ENCODE assay signal across 30 cellular contexts in the genomic region with DNA sequence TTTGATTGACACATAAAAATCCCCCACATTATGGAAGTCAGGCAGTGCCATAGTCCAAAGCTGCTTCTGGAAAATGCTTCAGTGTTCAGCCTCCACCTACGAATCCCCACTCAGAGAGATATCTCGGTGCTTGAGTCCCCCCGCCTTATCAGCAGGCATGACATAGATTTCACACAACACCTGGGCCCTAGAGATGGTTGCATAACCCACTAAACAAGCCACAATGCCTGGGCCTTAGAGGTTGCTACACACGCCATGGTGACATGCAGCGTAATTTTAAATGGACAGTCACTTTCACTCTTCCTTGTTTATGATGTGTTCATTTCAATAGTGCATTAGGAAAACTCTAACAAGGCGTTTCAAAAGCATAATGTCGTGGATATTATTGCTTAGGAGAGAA. TPM values are rescaled to one million over a fixed set of nuclear protein-coding genes. Genes with fewer than 3 reads are reported as not detected.
A peak's percentile ranks its signal among the peaks of the same experiment; 100 is the strongest.
DNase-seq lines count a peak whose midpoint lies in the region; ATAC-seq and TF ChIP-seq lines count a peak whose summit lies in the region.
"Had no signal": no experiment of that assay in that cellular context is flagged by ENCODE, and none has a peak within 500 bp of the region (broad histone marks: within the 10 kb centered on the region; RNA-seq: fewer than 3 reads in every experiment).

No MANE protein-coding gene starts in this region.

- H3K36me3 Mint-ChIP-seq in naive thymus-derived CD4-positive, alpha-beta T cell = no peaks in the 10 kb centered on the region
- H3K36me3 Mint-ChIP-seq: activated CD4-positive, alpha-beta memory T cell treated with anti-CD3 and anti-CD28 coated beads for 36 hours; activated naive CD4-positive, alpha-beta T cell treated with anti-CD3 and anti-CD28 coated beads, Interleukin-2, amount 10 ng/mL, durations not matched to agents 7 days and 5 days; CD14-positive monocyte; memory B cell had no signal

- H3K36me3 ChIP-seq in esophagus muscularis mucosa (no peaks in the 10 kb centered on the region), right lobe of liver (no peaks in the 10 kb centered on the region)
- no peaks in the 10 kb centered on the region for H3K36me3 ChIP-seq in naive thymus-derived CD4-positive, alpha-beta T cell (ENCODE audit: control insufficient read depth in 2 of 3, insufficient read depth in 3 of 3, low read length in 3 of 3)
- H3K36me3 ChIP-seq: brain microvascular endothelial cell had no signal

- POLR2A ChIA-PET in naive thymus-derived CD4-positive, alpha-beta T cell (lab: Charles Lee) = no interaction called here

- CTCF ChIA-PET in naive thymus-derived CD4-positive, alpha-beta T cell (lab: Charles Lee) = no interaction called here

- no peak for TF ChIP-seq POLR2A in NB4 (IDR thresholded peaks at IDR 0.05; ENCODE audit: extremely low read depth, insufficient read length)
- TF ChIP-seq POLR2A in esophagus muscularis mucosa (IDR thresholded peaks at IDR 0.05; ENCODE audit: low read depth) = no peak
- no peak for TF ChIP-seq POLR2A in right lobe of liver (IDR thresholded peaks at IDR 0.05)

- H3K4me3 Mint-ChIP-seq in naive thymus-derived CD4-positive, alpha-beta T cell = no peak overlapping the region
- H3K4me3 Mint-ChIP-seq: activated CD4-positive, alpha-beta memory T cell treated with anti-CD3 and anti-CD28 coated beads for 36 hours; activated naive CD4-positive, alpha-beta T cell treated with anti-CD3 and anti-CD28 coated beads, Interleukin-2, amount 10 ng/mL, durations not matched to agents 7 days and 5 days; activated T-helper 1 cell treated with anti-CD3 and anti-CD28 coated beads, Interleukin-12 subunit alpha, Interleukin-12 subunit beta, Interleukin-2, Interleukin-4 antibody, amounts not matched to agents 30 ng/mL and 10 ng/mL and 1 ng/mL, durations not matched to agents 14 hours and 24 hours and 36 hours; CD14-positive monocyte; memory B cell had no signal

- no peak overlapping the region for H3K27ac Mint-ChIP-seq in naive thymus-derived CD4-positive, alpha-beta T cell
- H3K27ac Mint-ChIP-seq: activated CD4-positive, alpha-beta memory T cell treated with anti-CD3 and anti-CD28 coated beads for 36 hours; activated naive CD4-positive, alpha-beta T cell treated with anti-CD3 and anti-CD28 coated beads, Interleukin-2, amount 10 ng/mL, durations not matched to agents 7 days and 5 days; activated T-helper 1 cell treated with anti-CD3 and anti-CD28 coated beads, Interleukin-12 subunit alpha, Interleukin-12 subunit beta, Interleukin-2, Interleukin-4 antibody, amounts not matched to agents 30 ng/mL and 10 ng/mL and 1 ng/mL, durations not matched to agents 14 hours and 24 hours and 36 hours; CD14-positive monocyte; memory B cell had no signal

- peak; percentile 51 for DNase-seq in GM12865 (ENCODE audit: low read depth)
- peak; percentile 41 for DNase-seq in NB4 (ENCODE audit: low read depth)
- no peak for DNase-seq in esophagus muscularis mucosa (ENCODE audit: extremely low spot score)
- DNase-seq in right lobe of liver = no peak
- no peak for DNase-seq in kidney glomerular epithelial cell (lab: John Stamatoyannopoulos, UW)
- no peak for DNase-seq in naive thymus-derived CD4-positive, alpha-beta T cell
- DNase-seq: activated CD4-positive, alpha-beta memory T cell treated with anti-CD3 and anti-CD28 coated beads for 36 hours; activated CD4-positive, CD25-positive, alpha-beta regulatory T cell treated with anti-CD3 and anti-CD28 coated beads, Interleukin-2, amount 50 U/mL, for 72 hours; activated CD8-positive, alpha-beta memory T cell treated with anti-CD3 and anti-CD28 coated beads, Interleukin-2, amount 50 U/mL, for 4 hours; activated naive CD4-positive, alpha-beta T cell treated with anti-CD3 and anti-CD28 coated beads, Interleukin-2, amount 10 ng/mL, durations not matched to agents 7 days and 5 days; amniotic stem cell; brain microvascular endothelial cell; Calu3; EL; GOT3; NCI-H2029; NCI-H524; posterior cingulate gyrus; stimulated activated CD4-positive, alpha-beta T cell treated with anti-CD3 and anti-CD28 coated beads, Interleukin-15, amount 100 ng/mL, for 24 hours; stimulated activated naive CD4-positive, alpha-beta T cell treated with Interleukin-2 at 50 U/mL for 16 hours; T-helper 1 cell had no signal

- peaks cover 0 to 13% (median 0%) of the 10 kb centered on the region in 7 donors for H3K4me1 Mint-ChIP-seq in naive thymus-derived CD4-positive, alpha-beta T cell

- H3K27ac ChIP-seq in esophagus muscularis mucosa (replicated peaks in 1 of 4) = peak overlapping the region; percentile 56 to 80 (median 76)
- H3K27ac ChIP-seq in right lobe of liver = no peak overlapping the region
- no peak overlapping the region for H3K27ac ChIP-seq in naive thymus-derived CD4-positive, alpha-beta T cell (ENCODE audit: low read depth, low read length)
- H3K27ac ChIP-seq: brain microvascular endothelial cell had no signal

- H3K4me3 ChIP-seq in GM12865 (ENCODE audit: low read depth, low read length) (no peak overlapping the region), NB4 (ENCODE audit: low read depth, low read length) (no peak overlapping the region), esophagus muscularis mucosa (no peak overlapping the region), right lobe of liver (no peak overlapping the region)
- no peak overlapping the region for H3K4me3 ChIP-seq in naive thymus-derived CD4-positive, alpha-beta T cell (ENCODE audit: low read length)

- H3K27me3 Mint-ChIP-seq in naive thymus-derived CD4-positive, alpha-beta T cell = peaks cover 3 to 25% (median 15%) of the 10 kb centered on the region in 5 donors
- H3K27me3 Mint-ChIP-seq: activated naive CD4-positive, alpha-beta T cell treated with anti-CD3 and anti-CD28 coated beads, Interleukin-2, amount 10 ng/mL, durations not matched to agents 7 days and 5 days had no signal

- WGBS in esophagus muscularis mucosa = 49% methylated on average over 7 of the region's 7 CpGs
- 49% methylated on average over 6 of the region's 7 CpGs for WGBS in right lobe of liver (ENCODE audit: insufficient coverage, low coverage, low lambda C conversion rate, missing lambda C conversion rate)

- peaks cover 47 to 82% (median 65%) of the 10 kb centered on the region in 4 donors for H3K4me1 ChIP-seq in esophagus muscularis mucosa
- peaks cover 0 to 3% (median 0%) of the 10 kb centered on the region in 4 donors for H3K4me1 ChIP-seq in right lobe of liver
- H3K4me1 ChIP-seq in naive thymus-derived CD4-positive, alpha-beta T cell (ENCODE audit: control insufficient read depth in 2 of 2, insufficient read depth in 2 of 2, low read length in 2 of 2) = no peaks in the 10 kb centered on the region

- intact Hi-C loops in esophagus muscularis mucosa (cut with DNase I) = no loop called here
- intact Hi-C loops in right lobe of liver (cut with DNase I) = no loop called here
- intact Hi-C loops in naive thymus-derived CD4-positive, alpha-beta T cell (cut with micrococcal nuclease) = no loop called here

- no peaks in the 10 kb centered on the region for H3K9me3 ChIP-seq in esophagus muscularis mucosa
- no peaks in the 10 kb centered on the region for H3K9me3 ChIP-seq in right lobe of liver
- H3K9me3 ChIP-seq in naive thymus-derived CD4-positive, alpha-beta T cell (ENCODE audit: control insufficient read depth in 2 of 3, low read length in 3 of 3) = no peaks in the 10 kb centered on the region

- H3K27me3 ChIP-seq in esophagus muscularis mucosa (no peaks in the 10 kb centered on the region), right lobe of liver (no peaks in the 10 kb centered on the region)
- no peaks in the 10 kb centered on the region for H3K27me3 ChIP-seq in naive thymus-derived CD4-positive, alpha-beta T cell (ENCODE audit: control insufficient read depth in 2 of 2, insufficient read depth in 2 of 2, low read length in 2 of 2)
- H3K27me3 ChIP-seq: brain microvascular endothelial cell had no signal

- TF ChIP-seq EP300 in esophagus muscularis mucosa (IDR thresholded peaks at IDR 0.05) = no peak

- ATAC-seq in right lobe of liver (peak in 3 of 4 donors; percentile 17 to 61 (median 25)), GM21423 (IDR thresholded peaks at IDR 0.05; ENCODE audit: unreplicated experiment) (no peak), HG03571 (IDR thresholded peaks at IDR 0.05; ENCODE audit: unreplicated experiment) (no peak)
- no peak for ATAC-seq in naive thymus-derived CD4-positive, alpha-beta T cell
- ATAC-seq: sciatic nerve had no signal

- H3K9me3 Mint-ChIP-seq in naive thymus-derived CD4-positive, alpha-beta T cell = peaks cover 0 to 2% (median 0%) of the 10 kb centered on the region in 11 donors
- H3K9me3 Mint-ChIP-seq: activated CD4-positive, alpha-beta memory T cell treated with anti-CD3 and anti-CD28 coated beads for 36 hours; activated naive CD4-positive, alpha-beta T cell treated with anti-CD3 and anti-CD28 coated beads, Interleukin-2, amount 10 ng/mL, durations not matched to agents 7 days and 5 days; activated T-helper 1 cell treated with anti-CD3 and anti-CD28 coated beads, Interleukin-12 subunit alpha, Interleukin-12 subunit beta, Interleukin-2, Interleukin-4 antibody, amounts not matched to agents 30 ng/mL and 10 ng/mL and 1 ng/mL, durations not matched to agents 14 hours and 24 hours and 36 hours; memory B cell had no signal

- TF ChIP-seq CTCF in GM12865 (IDR thresholded peaks at IDR 0.05; ENCODE audit: insufficient read depth, low read depth, low read length, missing control alignments) = no peak
- no peak for TF ChIP-seq CTCF in NB4 (IDR thresholded peaks at IDR 0.05; ENCODE audit: low read depth, low read length)
- TF ChIP-seq CTCF in esophagus muscularis mucosa (IDR thresholded peaks at IDR 0.05) = no peak
- TF ChIP-seq CTCF in right lobe of liver (IDR thresholded peaks at IDR 0.05) = no peak

RNA-seq across cellular contexts. Expression of gene CCDC60, which starts 38.0 kb away (rescaled TPM):
- not detected for total RNA-seq in esophagus muscularis mucosa
- not detected for total RNA-seq in right lobe of liver
- total RNA-seq in naive thymus-derived CD4-positive, alpha-beta T cell = not detected
- polyA plus RNA-seq in naive thymus-derived CD4-positive, alpha-beta T cell = not detected
- total RNA-seq: activated CD4-positive, alpha-beta memory T cell treated with anti-CD3 and anti-CD28 coated beads for 36 hours; activated T-helper 1 cell treated with anti-CD3 and anti-CD28 coated beads, Interleukin-12 subunit alpha, Interleukin-12 subunit beta, Interleukin-2, Interleukin-4 antibody, amounts not matched to agents 30 ng/mL and 10 ng/mL and 1 ng/mL, durations not matched to agents 14 hours and 24 hours and 36 hours; Calu3; endothelial cell of umbilical vein; glomerular endothelial cell; kidney epithelial cell; sciatic nerve had no signal
- polyA plus RNA-seq: CD14-positive monocyte, endothelial cell of umbilical vein had no signal

Comparison
In these comparisons a context has a peak if more than half of its experiments do, and no peak if none do; other contexts are left out.
1. DNase-seq: peak in GM12865 (single experiment) and NB4 (single experiment); none in esophagus muscularis mucosa (single experiment), right lobe of liver (0 of 3), kidney glomerular epithelial cell (single experiment) and naive thymus-derived CD4-positive, alpha-beta T cell (0 of 9).
2. H3K27ac ChIP-seq: peak in esophagus muscularis mucosa (4 of 4); none in right lobe of liver (0 of 3) and naive thymus-derived CD4-positive, alpha-beta T cell (single experiment).
3. ATAC-seq: peak in right lobe of liver (3 of 4); none in GM21423 (single experiment), naive thymus-derived CD4-positive, alpha-beta T cell (single experiment) and HG03571 (single experiment).